Comparison of ENCODE assay signal across 10 cellular contexts in genomic region chr7:129665013-129665401, GRCh38.
DNase-seq lines count a peak whose midpoint lies in the region; ATAC-seq and TF ChIP-seq lines count a peak whose summit lies in the region.
"Had no signal": no experiment of that assay in that cellular context is flagged by ENCODE, and none has a peak within 500 bp of the region (broad histone marks: within the 10 kb centered on the region; RNA-seq: fewer than 3 reads in every experiment).

No MANE protein-coding gene starts in this region.

- ATAC-seq in GM18873 (IDR thresholded peaks at IDR 0.05; ENCODE audit: low FRiP score, unreplicated experiment): no peak

- DNase-seq in AG04449 (ENCODE audit: low read depth, low spot score): peak; percentile 85
- DNase-seq in HS-5 (ENCODE audit: low read depth): peak; percentile 74
- peak; percentile 75 for DNase-seq in adipocyte (ENCODE audit: low read depth)
- peak; percentile 63 for DNase-seq in iPS-NIHi11 (ENCODE audit: low spot score)
- no peak for DNase-seq in NCI-H2081 (lab: John Stamatoyannopoulos, UW)
- DNase-seq in activated CD4-positive, alpha-beta T cell treated with anti-CD3 and anti-CD28 coated beads for 48 hours: no peak
- no peak for DNase-seq in NCI-H2029 (lab: John Stamatoyannopoulos, UW)
- DNase-seq: cortex of kidney, naive B cell had no signal

- no peak for TF ChIP-seq CTCF in AG04449 (IDR thresholded peaks at IDR 0.05; ENCODE audit: insufficient read depth, low read length, missing control alignments)

- peaks cover 12% of the 10 kb centered on the region for H3K9me3 ChIP-seq in adipocyte (ENCODE audit: control insufficient read depth, low read length)

- CTCF ChIA-PET in AG04449 (lab: Yijun Ruan, JAX): interaction anchor here (0.6 to 7.3 kb wide), 23 partner anchors 8 to 397 kb away, joined by 3 to 162 read pairs (median 5); no protein-coding TSS in a partner anchor

- no peak overlapping the region for H3K4me3 ChIP-seq in AG04449 (ENCODE audit: low read depth, low read length)
- no peak overlapping the region for H3K4me3 ChIP-seq in adipocyte (ENCODE audit: low read length)

- H3K9ac ChIP-seq in adipocyte (ENCODE audit: low read length): no peak overlapping the region

- peaks cover 16% of the 10 kb centered on the region for H3K36me3 ChIP-seq in adipocyte (ENCODE audit: control insufficient read depth, insufficient read depth, low read length, severe bottlenecking)

- POLR2A ChIA-PET in AG04449 (lab: Yijun Ruan, JAX): interaction anchor here (1.0 kb wide), 1 partner anchor 346 kb away, joined by 4 read pairs; no protein-coding TSS in a partner anchor

- no peaks in the 10 kb centered on the region for H3K27me3 ChIP-seq in adipocyte (replicated peaks; ENCODE audit: control insufficient read depth, insufficient read depth, low read length)

- peaks cover 10% of the 10 kb centered on the region for H3K4me1 ChIP-seq in adipocyte (ENCODE audit: control insufficient read depth, insufficient read depth, low read length)

Comparison
In these comparisons a context has a peak if more than half of its experiments do, and no peak if none do; other contexts are left out.
1. DNase-seq: peak in AG04449 (single experiment), HS-5 (single experiment), adipocyte (single experiment) and iPS-NIHi11 (single experiment); none in NCI-H2081 (0 of 2), activated CD4-positive, alpha-beta T cell treated with anti-CD3 and anti-CD28 coated beads for 48 hours (single experiment) and NCI-H2029 (single experiment).